Comparison of ENCODE assay signal across 1 cellular context in the genomic region with DNA sequence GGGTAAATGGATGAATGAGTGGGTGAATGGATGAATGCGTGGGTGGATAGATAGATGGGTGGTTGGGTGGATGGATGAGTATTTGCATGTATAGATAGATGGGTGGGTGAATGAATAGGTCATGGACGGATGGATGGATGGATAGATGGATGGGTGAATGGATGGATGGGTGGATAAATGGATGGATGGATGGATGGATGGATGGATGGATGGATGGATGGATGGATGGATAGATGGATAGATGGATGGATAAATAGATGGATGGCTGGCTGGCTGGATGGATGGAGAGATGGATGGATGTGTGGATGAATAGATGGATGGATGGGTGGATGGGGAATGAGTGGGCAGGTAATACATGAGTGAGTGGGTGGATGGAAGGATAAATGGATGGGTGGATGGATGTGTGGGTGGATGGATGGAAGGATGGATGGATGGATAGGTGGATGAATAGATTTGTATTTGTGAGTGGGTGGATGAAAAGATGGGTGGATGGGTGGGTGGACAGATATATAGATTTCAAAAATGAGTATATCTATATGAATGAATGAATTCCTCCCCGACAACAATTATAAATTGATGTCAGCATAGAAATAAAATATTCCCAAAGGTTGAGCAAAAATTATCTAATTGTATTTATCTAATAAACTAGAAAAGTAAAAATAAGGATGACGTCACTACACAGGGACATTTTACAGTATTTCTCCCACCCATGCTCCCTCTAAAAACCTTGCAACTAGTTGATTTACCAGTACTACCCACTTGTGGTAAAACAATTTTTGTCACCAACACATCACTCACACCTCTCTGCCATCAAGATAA.
TF ChIP-seq lines count a peak whose summit lies in the region.

No MANE protein-coding gene starts in this region.

TF ChIP-seq in K562, 482 proteins besides CTCF, POLR2A, EP300 and RAD21:
- 0 out of 2 replicates have a peak, but pooled peaks have one; percentile 2 for TF ChIP-seq EGR1 (conservative IDR thresholded peaks at IDR 0.05)
- TF ChIP-seq TCF7L2 (IDR thresholded peaks at IDR 0.05; ENCODE audit: low read depth, low read length), result no peak
- TF ChIP-seq JUND (IDR thresholded peaks at IDR 0.05; ENCODE audit: borderline replicate concordance, low read depth, low read length), result no peak
- TF ChIP-seq JUND (tag; IDR thresholded peaks at IDR 0.05; ENCODE audit: borderline replicate concordance, low read depth, low read length), result peak; percentile 22; the same call in 1 of the 3 replicates
- TF ChIP-seq, protein P1, sequence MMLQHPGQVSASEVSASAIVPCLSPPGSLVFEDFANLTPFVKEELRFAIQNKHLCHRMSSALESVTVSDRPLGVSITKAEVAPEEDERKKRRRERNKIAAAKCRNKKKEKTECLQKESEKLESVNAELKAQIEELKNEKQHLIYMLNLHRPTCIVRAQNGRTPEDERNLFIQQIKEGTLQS (IDR thresholded peaks at IDR 0.05), result peak; percentile 38; the same call in 1 of the 2 replicates
- TF ChIP-seq, protein P1 (CRISPR knock-in tag; conservative IDR thresholded peaks at IDR 0.05), result no peak
